ENCODE assay signal across 1 cellular context in the genomic region with DNA sequence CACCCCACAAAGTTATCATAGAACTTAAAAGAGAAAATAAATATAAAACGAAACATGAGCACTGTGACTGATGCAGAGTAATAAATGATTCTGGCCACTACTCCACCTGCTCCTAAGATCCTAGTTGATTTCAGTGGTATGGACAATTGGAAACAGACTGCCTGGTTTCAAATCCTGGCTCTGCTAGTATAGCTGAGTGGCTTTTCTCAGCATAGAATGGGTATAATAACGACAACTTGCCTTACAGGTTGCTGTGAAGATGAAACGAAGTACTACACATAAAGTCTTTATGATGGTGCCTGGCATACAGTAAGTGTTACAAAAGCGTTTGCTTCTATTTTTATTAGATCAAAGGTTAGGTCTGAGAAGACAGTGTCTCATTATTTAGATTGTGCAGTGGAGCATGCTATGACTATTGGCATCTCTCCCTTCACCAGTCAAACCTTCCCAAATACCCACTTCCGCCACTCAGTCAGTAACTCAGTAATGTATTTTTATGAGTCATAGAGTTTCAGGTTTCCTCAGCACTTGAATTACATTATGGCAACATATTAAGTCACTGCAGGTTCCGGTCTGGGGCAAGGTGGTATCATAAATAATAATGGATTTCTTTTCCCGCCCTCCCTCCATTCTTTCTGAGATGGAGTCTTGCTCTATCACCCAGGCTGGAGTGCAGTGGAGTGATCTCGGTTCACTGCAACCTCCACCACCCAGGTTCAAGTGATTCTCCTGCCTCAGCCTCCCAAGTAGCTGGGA.
TF ChIP-seq lines count a peak whose summit lies in the region.

No MANE protein-coding gene starts in this region.

TF ChIP-seq in SK-N-SH, 30 proteins besides CTCF, POLR2A, EP300 and RAD21 (continued from another document):
- TF ChIP-seq, protein P1, sequence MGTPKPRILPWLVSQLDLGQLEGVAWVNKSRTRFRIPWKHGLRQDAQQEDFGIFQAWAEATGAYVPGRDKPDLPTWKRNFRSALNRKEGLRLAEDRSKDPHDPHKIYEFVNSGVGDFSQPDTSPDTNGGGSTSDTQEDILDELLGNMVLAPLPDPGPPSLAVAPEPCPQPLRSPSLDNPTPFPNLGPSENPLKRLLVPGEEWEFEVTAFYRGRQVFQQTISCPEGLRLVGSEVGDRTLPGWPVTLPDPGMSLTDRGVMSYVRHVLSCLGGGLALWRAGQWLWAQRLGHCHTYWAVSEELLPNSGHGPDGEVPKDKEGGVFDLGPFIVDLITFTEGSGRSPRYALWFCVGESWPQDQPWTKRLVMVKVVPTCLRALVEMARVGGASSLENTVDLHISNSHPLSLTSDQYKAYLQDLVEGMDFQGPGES (IDR thresholded peaks at IDR 0.05; ENCODE audit: low read depth, low read length): no peak
- TF ChIP-seq FOSL2 (IDR thresholded peaks at IDR 0.05; ENCODE audit: borderline replicate concordance, low read depth) (peak; percentile 93), SMC3 (IDR thresholded peaks at IDR 0.05; ENCODE audit: low read depth, low read length) (no peak), ELF1 (IDR thresholded peaks at IDR 0.05) (peak; percentile 62; the same call in 1 of the 2 replicates), SIN3A (IDR thresholded peaks at IDR 0.05; ENCODE audit: borderline replicate concordance, low read depth, low read length) (no peak), NRF1 (IDR thresholded peaks at IDR 0.05; ENCODE audit: low read depth, low read length) (no peak), GABPA (IDR thresholded peaks at IDR 0.05; ENCODE audit: low read depth) (0 out of 2 replicates have a peak, but pooled peaks have one; percentile 42), TEAD4 (IDR thresholded peaks at IDR 0.05; ENCODE audit: borderline replicate concordance, insufficient read depth) (peak; percentile 57; the same call in 1 of the 2 replicates)
- TF ChIP-seq, protein P2, sequence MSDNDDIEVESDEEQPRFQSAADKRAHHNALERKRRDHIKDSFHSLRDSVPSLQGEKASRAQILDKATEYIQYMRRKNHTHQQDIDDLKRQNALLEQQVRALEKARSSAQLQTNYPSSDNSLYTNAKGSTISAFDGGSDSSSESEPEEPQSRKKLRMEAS (IDR thresholded peaks at IDR 0.05; ENCODE audit: low read depth): peak; percentile 63; the same call in 1 of the 2 replicates
- TF ChIP-seq, protein P3, sequence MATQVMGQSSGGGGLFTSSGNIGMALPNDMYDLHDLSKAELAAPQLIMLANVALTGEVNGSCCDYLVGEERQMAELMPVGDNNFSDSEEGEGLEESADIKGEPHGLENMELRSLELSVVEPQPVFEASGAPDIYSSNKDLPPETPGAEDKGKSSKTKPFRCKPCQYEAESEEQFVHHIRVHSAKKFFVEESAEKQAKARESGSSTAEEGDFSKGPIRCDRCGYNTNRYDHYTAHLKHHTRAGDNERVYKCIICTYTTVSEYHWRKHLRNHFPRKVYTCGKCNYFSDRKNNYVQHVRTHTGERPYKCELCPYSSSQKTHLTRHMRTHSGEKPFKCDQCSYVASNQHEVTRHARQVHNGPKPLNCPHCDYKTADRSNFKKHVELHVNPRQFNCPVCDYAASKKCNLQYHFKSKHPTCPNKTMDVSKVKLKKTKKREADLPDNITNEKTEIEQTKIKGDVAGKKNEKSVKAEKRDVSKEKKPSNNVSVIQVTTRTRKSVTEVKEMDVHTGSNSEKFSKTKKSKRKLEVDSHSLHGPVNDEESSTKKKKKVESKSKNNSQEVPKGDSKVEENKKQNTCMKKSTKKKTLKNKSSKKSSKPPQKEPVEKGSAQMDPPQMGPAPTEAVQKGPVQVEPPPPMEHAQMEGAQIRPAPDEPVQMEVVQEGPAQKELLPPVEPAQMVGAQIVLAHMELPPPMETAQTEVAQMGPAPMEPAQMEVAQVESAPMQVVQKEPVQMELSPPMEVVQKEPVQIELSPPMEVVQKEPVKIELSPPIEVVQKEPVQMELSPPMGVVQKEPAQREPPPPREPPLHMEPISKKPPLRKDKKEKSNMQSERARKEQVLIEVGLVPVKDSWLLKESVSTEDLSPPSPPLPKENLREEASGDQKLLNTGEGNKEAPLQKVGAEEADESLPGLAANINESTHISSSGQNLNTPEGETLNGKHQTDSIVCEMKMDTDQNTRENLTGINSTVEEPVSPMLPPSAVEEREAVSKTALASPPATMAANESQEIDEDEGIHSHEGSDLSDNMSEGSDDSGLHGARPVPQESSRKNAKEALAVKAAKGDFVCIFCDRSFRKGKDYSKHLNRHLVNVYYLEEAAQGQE (IDR thresholded peaks at IDR 0.05; ENCODE audit: low read depth, low read length): no peak
